Comparison of ENCODE assay signal across 21 cellular contexts in genomic region chr2:236998758-236999157, GRCh38.
DNase-seq lines count a peak whose midpoint lies in the region; ATAC-seq, FAIRE-seq and TF ChIP-seq lines count a peak whose summit lies in the region.
"Had no signal": no experiment of that assay in that cellular context is flagged by ENCODE, and none has a peak within 500 bp of the region (broad histone marks: within the 10 kb centered on the region; RNA-seq: fewer than 3 reads in every experiment).

No MANE protein-coding gene starts in this region.

- peaks cover 1% of the 10 kb centered on the region for H3K4me1 ChIP-seq in mesendoderm (ENCODE audit: control insufficient read depth, low read depth, low read length)
- H3K4me1 ChIP-seq in effector memory CD4-positive, alpha-beta T cell (ENCODE audit: control insufficient read depth, insufficient read depth, low read length, poor library complexity, severe bottlenecking), result no peaks in the 10 kb centered on the region
- H3K4me1 ChIP-seq: left ventricle myocardium inferior, transverse colon had no signal

- H3K79me1 ChIP-seq in mesendoderm (ENCODE audit: low read length), result no peaks in the 10 kb centered on the region

- no peak overlapping the region for H3K4ac ChIP-seq in mesendoderm (ENCODE audit: low read depth, low read length)

- no peak overlapping the region for H3K56ac ChIP-seq in mesendoderm (ENCODE audit: low read length)

- no peak overlapping the region for H3K4me2 ChIP-seq in mesendoderm (ENCODE audit: low read length)

- FAIRE-seq in bronchial epithelial cell (lab: Jason Lieb, UNC), result peak; percentile 47
- FAIRE-seq: G401.6 had no signal

- no peaks in the 10 kb centered on the region for H3K9me3 ChIP-seq in T-helper 17 cell (ENCODE audit: control insufficient read depth, low read length, poor library complexity, severe bottlenecking)
- no peaks in the 10 kb centered on the region for H3K9me3 ChIP-seq in effector memory CD4-positive, alpha-beta T cell (ENCODE audit: control insufficient read depth, low read length)
- H3K9me3 ChIP-seq: left ventricle myocardium inferior, transverse colon had no signal

- no peak overlapping the region for H3K18ac ChIP-seq in mesendoderm (ENCODE audit: low read length)

- WGBS in mesendoderm (ENCODE audit: extremely low coverage, insufficient coverage, low lambda C conversion rate), result no CpG with 5 or more reads among the region's 5 CpGs

- no peak overlapping the region for H3K27ac ChIP-seq in mesendoderm (ENCODE audit: low read depth, low read length)
- no peak overlapping the region for H3K27ac ChIP-seq in effector memory CD4-positive, alpha-beta T cell (ENCODE audit: insufficient read depth, low read length, poor library complexity, severe bottlenecking)
- H3K27ac ChIP-seq: left ventricle myocardium inferior, skin epidermis, transverse colon had no signal

- H3K36me3 Mint-ChIP-seq in Calu3 (ENCODE audit: insufficient read depth, unreplicated experiment) (peaks cover 13% of the 10 kb centered on the region), T-helper 17 cell (ENCODE audit: low read depth) (no peaks in the 10 kb centered on the region)
- H3K36me3 Mint-ChIP-seq: activated naive CD4-positive, alpha-beta T cell treated with anti-CD3 and anti-CD28 coated beads, Interleukin-2, amount 10 ng/mL, durations not matched to agents 7 days and 5 days had no signal

- H3K27ac Mint-ChIP-seq in Calu3 (ENCODE audit: unreplicated experiment) (peak overlapping the region; percentile 76), T-helper 17 cell (no peak overlapping the region)
- H3K27ac Mint-ChIP-seq: activated CD8-positive, alpha-beta T cell treated with anti-CD3 and anti-CD28 coated beads for 36 hours; activated naive CD4-positive, alpha-beta T cell treated with anti-CD3 and anti-CD28 coated beads, Interleukin-2, amount 10 ng/mL, durations not matched to agents 7 days and 5 days; B cell; stimulated activated naive CD8-positive, alpha-beta T cell treated with anti-CD3 and anti-CD28 coated beads, Interleukin-15, Interleukin-2, amounts not matched to agents 100 ng/mL and 50 ng/mL, for 24 hours had no signal

- no peak overlapping the region for H3K23ac ChIP-seq in mesendoderm (ENCODE audit: low read length)

- no peaks in the 10 kb centered on the region for H3K9me3 Mint-ChIP-seq in Calu3 (ENCODE audit: low read depth, unreplicated experiment)
- H3K9me3 Mint-ChIP-seq: activated CD8-positive, alpha-beta T cell treated with anti-CD3 and anti-CD28 coated beads for 36 hours; activated naive CD4-positive, alpha-beta T cell treated with anti-CD3 and anti-CD28 coated beads, Interleukin-2, amount 10 ng/mL, durations not matched to agents 7 days and 5 days; stimulated activated naive CD8-positive, alpha-beta T cell treated with anti-CD3 and anti-CD28 coated beads, Interleukin-15, Interleukin-2, amounts not matched to agents 100 ng/mL and 50 ng/mL, for 24 hours had no signal

- no peak overlapping the region for H2BK15ac ChIP-seq in mesendoderm (replicated peaks; ENCODE audit: low read depth)

- intact Hi-C loops in Calu3 (cut with micrococcal nuclease; ENCODE audit: unreplicated experiment), result loop anchor here (1.0 kb wide), 1 partner anchor 14 kb away; no protein-coding TSS in a partner anchor

- H2BK120ac ChIP-seq in mesendoderm (ENCODE audit: low read depth, low read length), result no peak overlapping the region

- H3K4me1 Mint-ChIP-seq in Calu3 (ENCODE audit: low read depth, unreplicated experiment), result peaks cover 50% of the 10 kb centered on the region
- no peaks in the 10 kb centered on the region for H3K4me1 Mint-ChIP-seq in T-helper 17 cell
- H3K4me1 Mint-ChIP-seq: activated naive CD4-positive, alpha-beta T cell treated with anti-CD3 and anti-CD28 coated beads, Interleukin-2, amount 10 ng/mL, durations not matched to agents 7 days and 5 days; B cell had no signal

- H3K27me3 Mint-ChIP-seq in Calu3 (ENCODE audit: unreplicated experiment), result no peaks in the 10 kb centered on the region
- peaks cover 71% of the 10 kb centered on the region for H3K27me3 Mint-ChIP-seq in T-helper 17 cell

- TF ChIP-seq CTCF in Calu3 (IDR thresholded peaks at IDR 0.05; ENCODE audit: unreplicated experiment), result no peak
- TF ChIP-seq CTCF in bronchial epithelial cell (IDR thresholded peaks at IDR 0.05; ENCODE audit: insufficient read depth, low read length, severe bottlenecking), result no peak

- no peak overlapping the region for H4K8ac ChIP-seq in mesendoderm (ENCODE audit: low read depth, low read length)

- H4K5ac ChIP-seq in mesendoderm (ENCODE audit: low read length), result no peak overlapping the region

- CTCF ChIA-PET in Calu3 (lab: Charles Lee), result interaction anchor here (0.6 to 1.0 kb wide), 3 partner anchors 14 to 70 kb away, joined by 3 to 5 read pairs (median 4); no protein-coding TSS in a partner anchor

- ATAC-seq in T-helper 17 cell, result no peak
- ATAC-seq: activated CD4-positive, CD25-positive, alpha-beta regulatory T cell treated with anti-CD3 and anti-CD28 coated beads, Interleukin-2, amount 50 U/mL, for 24 hours; activated CD8-positive, alpha-beta T cell treated with anti-CD3 and anti-CD28 coated beads for 36 hours had no signal

- no peaks in the 10 kb centered on the region for H3K27me3 ChIP-seq in bronchial epithelial cell (ENCODE audit: control insufficient read depth, insufficient read depth, low read length)
- no peaks in the 10 kb centered on the region for H3K27me3 ChIP-seq in mesendoderm (ENCODE audit: insufficient read depth, low read length, poor library complexity)
- H3K27me3 ChIP-seq in effector memory CD4-positive, alpha-beta T cell (replicated peaks; ENCODE audit: control insufficient read depth, insufficient read depth, low read length, poor library complexity, severe bottlenecking), result no peaks in the 10 kb centered on the region
- H3K27me3 ChIP-seq: transverse colon had no signal

- DNase-seq in Calu3 (no peak), M059J (ENCODE audit: low read depth) (peak; percentile 49), bronchial epithelial cell (ENCODE audit: low read depth) (peak; percentile 58), mesendoderm (peak; percentile 66), T-helper 17 cell (no peak), NCI-H2107 (lab: John Stamatoyannopoulos, UW) (no peak)
- DNase-seq in effector memory CD4-positive, alpha-beta T cell, result no peak
- DNase-seq: activated CD8-positive, alpha-beta T cell treated with anti-CD3 and anti-CD28 coated beads for 36 hours; activated naive CD4-positive, alpha-beta T cell treated with anti-CD3 and anti-CD28 coated beads, Interleukin-2, amount 10 ng/mL, durations not matched to agents 7 days and 5 days; activated T-cell treated with anti-CD3 and anti-CD28 coated beads, Interleukin-2, amount 50 U/mL, for 1 hour; left ventricle myocardium inferior; MM.1S; NCI-H1694; NCI-H446 treated with DMSO at 0.1 percent for 48 hours; stimulated activated CD4-positive, alpha-beta T cell treated with anti-CD3 and anti-CD28 coated beads, Interleukin-2, amount 100 ng/mL, for 48 hours; transverse colon had no signal

- no peak overlapping the region for H2BK5ac ChIP-seq in mesendoderm (ENCODE audit: low read length)

- H3K79me2 ChIP-seq in mesendoderm (ENCODE audit: control insufficient read depth, insufficient read depth, low read length), result no peaks in the 10 kb centered on the region

- H3K36me3 ChIP-seq in bronchial epithelial cell (ENCODE audit: control insufficient read depth, insufficient read depth, low read length) (no peaks in the 10 kb centered on the region), mesendoderm (ENCODE audit: control insufficient read depth, insufficient read depth, low read length) (no peaks in the 10 kb centered on the region)
- no peaks in the 10 kb centered on the region for H3K36me3 ChIP-seq in effector memory CD4-positive, alpha-beta T cell (ENCODE audit: control insufficient read depth, insufficient read depth, low read length)
- H3K36me3 ChIP-seq: left ventricle myocardium inferior, transverse colon had no signal

- peak overlapping the region; percentile 43 for H3K4me3 Mint-ChIP-seq in Calu3 (ENCODE audit: low read depth, unreplicated experiment)
- H3K4me3 Mint-ChIP-seq in T-helper 17 cell, result no peak overlapping the region
- H3K4me3 Mint-ChIP-seq: activated CD8-positive, alpha-beta T cell treated with anti-CD3 and anti-CD28 coated beads for 36 hours; activated naive CD4-positive, alpha-beta T cell treated with anti-CD3 and anti-CD28 coated beads, Interleukin-2, amount 10 ng/mL, durations not matched to agents 7 days and 5 days; B cell; stimulated activated naive CD8-positive, alpha-beta T cell treated with anti-CD3 and anti-CD28 coated beads, Interleukin-15, Interleukin-2, amounts not matched to agents 100 ng/mL and 50 ng/mL, for 24 hours had no signal

- no peak overlapping the region for H3K4me3 ChIP-seq in bronchial epithelial cell (ENCODE audit: low read depth, low read length)
- no peak overlapping the region for H3K4me3 ChIP-seq in mesendoderm (ENCODE audit: low read length)
- H3K4me3 ChIP-seq in effector memory CD4-positive, alpha-beta T cell (ENCODE audit: insufficient read depth, low read depth, low read length, poor library complexity, severe bottlenecking), result no peak overlapping the region
- H3K4me3 ChIP-seq: left ventricle myocardium inferior, skin epidermis, transverse colon had no signal

- H2AK5ac ChIP-seq in mesendoderm (ENCODE audit: low read length), result no peak overlapping the region

- no TSS peak for BruUV-seq in Calu3 (replicated peaks; lab: Mats Ljungman, UMichigan)

- no peak overlapping the region for H3K9ac ChIP-seq in mesendoderm (ENCODE audit: low read length)

Comparison
In these comparisons a context has a peak if more than half of its experiments do, and no peak if none do; other contexts are left out.
1. DNase-seq: peak in M059J (single experiment), bronchial epithelial cell (single experiment) and mesendoderm (single experiment); none in Calu3 (single experiment), T-helper 17 cell (0 of 3), effector memory CD4-positive, alpha-beta T cell (0 of 3) and NCI-H2107 (single experiment).